In genomic region chr11:619625-620050, GRCh38 we compare ENCODE assay signal across 21 cellular contexts. TPM values are rescaled to one million over a fixed set of nuclear protein-coding genes. Genes with fewer than 3 reads are reported as not detected.
A peak's percentile ranks its signal among the peaks of the same experiment; 100 is the strongest.
DNase-seq lines count a peak whose midpoint lies in the region; ATAC-seq, FAIRE-seq and TF ChIP-seq lines count a peak whose summit lies in the region.
"Had no signal": no experiment of that assay in that cellular context is flagged by ENCODE, and none has a peak within 500 bp of the region (broad histone marks: within the 10 kb centered on the region; RNA-seq: fewer than 3 reads in every experiment).

No MANE protein-coding gene starts in this region.

- H3K9me3 ChIP-seq in H1 (ENCODE audit: insufficient read depth in 2 of 2, low read depth in 1 of 2, low read length in 1 of 2) = no peaks in the 10 kb centered on the region
- H3K9me3 ChIP-seq in neuronal stem cell (replicated peaks in 1 of 2; ENCODE audit: control insufficient read depth in 2 of 2, insufficient read depth in 1 of 2, low read depth in 1 of 2, low read length in 2 of 2) = no peaks in the 10 kb centered on the region
- H3K9me3 ChIP-seq: A549, BE2C, HAP-1 had no signal

- TF ChIP-seq RAD21 in H1 (IDR thresholded peaks at IDR 0.05 in 1 of 2, conservative IDR thresholded peaks at IDR 0.05 in 1 of 2; ENCODE audit: low read depth in 2 of 2, low read length in 2 of 2) = no peak

- no peak overlapping the region for H4K5ac ChIP-seq in H1 (ENCODE audit: insufficient read length, low read depth, low read length)

- no peak overlapping the region for H3K27ac ChIP-seq in H1 (ENCODE audit: low read depth, low read length)
- H3K27ac ChIP-seq in neuronal stem cell (replicated peaks; ENCODE audit: low read length) = no peak overlapping the region
- H3K27ac ChIP-seq: A549, C4-2B had no signal

- no peak for TF ChIP-seq CTCF in H1 (IDR thresholded peaks at IDR 0.05; ENCODE audit: control extremely low read depth in 1 of 3, insufficient read depth in 1 of 3, low read depth in 1 of 3, low read length in 3 of 3)

- H2BK20ac ChIP-seq in H1 (ENCODE audit: low read length) = no peak overlapping the region

- H3K4me1 ChIP-seq in H1 (replicated peaks in 1 of 4; ENCODE audit: control insufficient read depth in 3 of 4, insufficient read depth in 4 of 4, low read length in 3 of 4) (peaks cover 0 to 8% (median under 1%) of the 10 kb centered on the region in 4 experiments; a peak in 4 of 7 replicates), neuronal stem cell (ENCODE audit: control insufficient read depth in 2 of 2, insufficient read depth in 1 of 2, low read depth in 1 of 2, low read length in 2 of 2) (peaks cover 3 to 7% of the 10 kb centered on the region in 2 donors)
- H3K4me1 ChIP-seq: BE2C had no signal

- H3K9ac ChIP-seq in H1 (replicated peaks in 1 of 4; ENCODE audit: extremely low read depth in 1 of 4, low read depth in 3 of 4, low read length in 3 of 4) (no peak overlapping the region), neuronal stem cell (ENCODE audit: low read depth, low read length, poor library complexity) (peak overlapping the region; percentile 38)

- no peak for TF ChIP-seq POLR2A in H1 (IDR thresholded peaks at IDR 0.05; ENCODE audit: control extremely low read depth in 1 of 2, low read depth in 2 of 2, low read length in 2 of 2)

- no peaks in the 10 kb centered on the region for H3K9me3 Mint-ChIP-seq in IgD-negative memory B cell
- H3K9me3 Mint-ChIP-seq in activated naive CD4-positive, alpha-beta T cell treated with anti-CD3 and anti-CD28 coated beads, Interleukin-2, amount 50 U/mL, for 72 hours = no peaks in the 10 kb centered on the region
- H3K9me3 Mint-ChIP-seq: CD8-positive, alpha-beta T cell had no signal

- H3K23me2 ChIP-seq in H1 (ENCODE audit: low read depth, low read length) = peaks cover 3% of the 10 kb centered on the region; the same call in 1 of the 2 replicates

- H3K79me2 ChIP-seq in H1 (ENCODE audit: control insufficient read depth in 1 of 2, insufficient read depth in 2 of 2, low read length in 2 of 2) = no peaks in the 10 kb centered on the region

- H3K27ac Mint-ChIP-seq in IgD-negative memory B cell = peak overlapping the region in 2 of 3 donors; percentile 35 to 53
- no peak overlapping the region for H3K27ac Mint-ChIP-seq in activated naive CD4-positive, alpha-beta T cell treated with anti-CD3 and anti-CD28 coated beads, Interleukin-2, amount 50 U/mL, for 72 hours
- H3K27ac Mint-ChIP-seq: CD8-positive, alpha-beta T cell had no signal

- H3K36me3 Mint-ChIP-seq in IgD-negative memory B cell = peaks cover 8% of the 10 kb centered on the region
- H3K36me3 Mint-ChIP-seq in activated naive CD4-positive, alpha-beta T cell treated with anti-CD3 and anti-CD28 coated beads, Interleukin-2, amount 50 U/mL, for 72 hours = peaks cover 0 to 1% of the 10 kb centered on the region in 2 donors
- H3K36me3 Mint-ChIP-seq: CD8-positive, alpha-beta T cell had no signal

- no peak for TF ChIP-seq EP300 in H1 (IDR thresholded peaks at IDR 0.05; ENCODE audit: borderline replicate concordance in 1 of 2, low read depth in 2 of 2, low read length in 2 of 2)

- POLR2A ChIA-PET in H1 (lab: Charles Lee; ENCODE audit: partially characterized antibody) = interaction anchor here (0.6 kb wide), 1 partner anchor 92 kb away, joined by 3 read pairs; no protein-coding TSS in a partner anchor

- H3K4me1 Mint-ChIP-seq in IgD-negative memory B cell = peaks cover 4 to 6% (median 4%) of the 10 kb centered on the region in 3 donors

- H3K4me2 ChIP-seq in H1 (ENCODE audit: insufficient read depth in 1 of 2, low read depth in 2 of 2, low read length in 2 of 2) (no peak overlapping the region), neuronal stem cell (ENCODE audit: insufficient read depth, low read length, poor library complexity, severe bottlenecking) (no peak overlapping the region)
- H3K4me2 ChIP-seq: A549 had no signal

- H3K36me3 ChIP-seq in H1 (ENCODE audit: control insufficient read depth in 2 of 4, insufficient read depth in 4 of 4, low read length in 3 of 4) (peaks cover 0 to 2% (median 0%) of the 10 kb centered on the region in 4 experiments; a peak in 1 of 8 replicates), neuronal stem cell (replicated peaks in 1 of 2; ENCODE audit: control insufficient read depth in 2 of 2, insufficient read depth in 2 of 2, low read length in 2 of 2) (peaks cover 3% of the 10 kb centered on the region in 2 donors)
- H3K36me3 ChIP-seq: BE2C had no signal

- no peaks in the 10 kb centered on the region for H3K27me3 ChIP-seq in H1 (replicated peaks in 1 of 4; ENCODE audit: control insufficient read depth in 3 of 4, extremely low read depth in 1 of 4, insufficient read depth in 3 of 4, low read length in 3 of 4)
- H3K27me3 ChIP-seq in neuronal stem cell (ENCODE audit: control insufficient read depth in 3 of 3, insufficient read depth in 3 of 3, low read depth in 1 of 3, low read length in 3 of 3) = no peaks in the 10 kb centered on the region
- H3K27me3 ChIP-seq: BE2C had no signal

- 0 out of 2 replicates have a peak overlapping the region, but pooled peaks have one; percentile 66 for H2BK5ac ChIP-seq in H1 (ENCODE audit: low read depth, low read length)
- no peak overlapping the region for H2BK5ac ChIP-seq in neuronal stem cell (ENCODE audit: low read length)

- H2BK120ac ChIP-seq in H1 (replicated peaks; ENCODE audit: low read depth, low read length) = no peak overlapping the region
- H2BK120ac ChIP-seq in neuronal stem cell (ENCODE audit: low read depth, low read length) = no peak overlapping the region

- H4K91ac ChIP-seq in H1 (replicated peaks; ENCODE audit: insufficient read length, low read length) = no peak overlapping the region
- H4K91ac ChIP-seq in neuronal stem cell (ENCODE audit: low read depth, low read length, poor library complexity) = no peak overlapping the region

- no peak overlapping the region for H2AFZ ChIP-seq in H1 (ENCODE audit: low read length)
- H2AFZ ChIP-seq in neuronal stem cell (ENCODE audit: low read length) = no peak overlapping the region

- 98% methylated on average over 17 of the region's 22 CpGs; no CpG with 5 or more reads in 1 of the 2 experiments for WGBS in H1 (ENCODE audit: extremely low coverage in 1 of 2, insufficient coverage in 1 of 2, insufficient read length in 1 of 2, insufficient replicate concordance in 2 of 2, low coverage in 1 of 2, low lambda C conversion rate in 2 of 2, missing lambda C conversion rate in 1 of 2), 2 experiments
- WGBS in neuronal stem cell (ENCODE audit: extremely low coverage in 2 of 2, insufficient read length in 2 of 2, insufficient replicate concordance in 1 of 2), 2 donors = no CpG with 5 or more reads among the region's 22 CpGs

- CTCF ChIA-PET in H1 (lab: Charles Lee; ENCODE audit: partially characterized antibody) = no interaction called here

- no peaks in the 10 kb centered on the region; the same call in 1 of the 2 replicates for H3K79me1 ChIP-seq in H1 (ENCODE audit: low read depth, low read length)
- peaks cover 9% of the 10 kb centered on the region for H3K79me1 ChIP-seq in neuronal stem cell (ENCODE audit: low read depth, low read length)

- H3K27me3 Mint-ChIP-seq in IgD-negative memory B cell = peaks cover 3% of the 10 kb centered on the region

- peaks cover 5 to 11% of the 10 kb centered on the region in 2 experiments for H4K20me1 ChIP-seq in H1 (replicated peaks in 1 of 2; ENCODE audit: control insufficient read depth in 1 of 2, insufficient read depth in 2 of 2, low read length in 2 of 2)

- no peak overlapping the region for H4K8ac ChIP-seq in H1 (ENCODE audit: extremely low read depth, insufficient read depth, low read length)
- H4K8ac ChIP-seq in neuronal stem cell (ENCODE audit: low read depth, low read length) = no peak overlapping the region

- H3K14ac ChIP-seq in H1 (ENCODE audit: insufficient read length) (no peak overlapping the region), neuronal stem cell (ENCODE audit: low read length) (no peak overlapping the region)

- H3K56ac ChIP-seq in H1 (replicated peaks; ENCODE audit: insufficient read length, low read depth, low read length) = no peak overlapping the region

- H3K18ac ChIP-seq in H1 (ENCODE audit: extremely low read depth, low read length) (no peak overlapping the region), neuronal stem cell (ENCODE audit: low read length) (no peak overlapping the region)

- H3K4me3 Mint-ChIP-seq in IgD-negative memory B cell = no peak overlapping the region
- H3K4me3 Mint-ChIP-seq: CD8-positive, alpha-beta T cell had no signal

- H2AK5ac ChIP-seq in H1 (ENCODE audit: low read depth, low read length) = no peak overlapping the region
- H2AK5ac ChIP-seq in neuronal stem cell (ENCODE audit: low read depth, low read length) = no peak overlapping the region

- H3K4ac ChIP-seq in H1 (replicated peaks; ENCODE audit: insufficient read length, low read depth, low read length) = no peak overlapping the region
- H3K4ac ChIP-seq in neuronal stem cell (ENCODE audit: low read length) = no peak overlapping the region

- ATAC-seq in activated naive CD4-positive, alpha-beta T cell treated with anti-CD3 and anti-CD28 coated beads, Interleukin-2, amount 50 U/mL, for 72 hours = no peak
- ATAC-seq: A549; CD8-positive, alpha-beta T cell had no signal

- no peak overlapping the region for H2BK15ac ChIP-seq in H1 (ENCODE audit: low read length)
- no peak overlapping the region for H2BK15ac ChIP-seq in neuronal stem cell (ENCODE audit: low read length)

- no peak for FAIRE-seq in H1 (lab: Jason Lieb, UNC)
- FAIRE-seq: A549, D721Med, G401.6, GM12891 had no signal

- H3K4me3 ChIP-seq in H1 (ENCODE audit: extremely low read depth in 1 of 4, insufficient read depth in 2 of 4, low read depth in 3 of 4, low read length in 4 of 4) (no peak overlapping the region), neuronal stem cell (ENCODE audit: low read length in 2 of 2) (no peak overlapping the region)
- H3K4me3 ChIP-seq: A549, HAP-1 had no signal

- DNase-seq in H1 (ENCODE audit: low read depth in 1 of 2, low spot score in 2 of 2) = no peak
- DNase-seq in neuronal stem cell (ENCODE audit: low spot score) = no peak
- no peak for DNase-seq in NCI-H510A treated with DMSO at 0.1 percent for 48 hours (lab: John Stamatoyannopoulos, UW)
- no peak for DNase-seq in activated naive CD4-positive, alpha-beta T cell treated with anti-CD3 and anti-CD28 coated beads, Interleukin-2, amount 50 U/mL, for 72 hours (ENCODE audit: low spot score in 2 of 2)
- DNase-seq in kidney tubule cell (ENCODE audit: low spot score) = no peak
- DNase-seq: BE2C, COR-L47, DMS153, DMS79 treated with DMSO at 0.1 percent for 48 hours, EL, GOT3 had no signal

- H2BK12ac ChIP-seq in H1 (ENCODE audit: low read depth, low read length) = no peak overlapping the region
- no peak overlapping the region for H2BK12ac ChIP-seq in neuronal stem cell (ENCODE audit: low read length)

- H3K23ac ChIP-seq in H1 (ENCODE audit: insufficient read length) = no peak overlapping the region
- no peak overlapping the region for H3K23ac ChIP-seq in neuronal stem cell (ENCODE audit: low read depth, low read length, poor library complexity)

RNA-seq across cellular contexts. Expression of gene IRF7, which starts 3.9 kb away (rescaled TPM):
- polyA plus RNA-seq in IgD-negative memory B cell (103 TPM), H1 (2011; rRNA removed) (9.1 and 12.8 TPM in 2 replicates)
- 9.4 and 9.6 TPM in 2 replicates for total RNA-seq in H1 (2021; fragmentation: NEBNext Ultra II Directional; extraction: Animal tissue kit (Norgen Biotek cat#: 25700))
- 7.8 TPM for polyA plus RNA-seq in H1 (2011; cell fraction: cytosol; rRNA removed)
- polyA plus RNA-seq in H1 (2011; cell fraction: nucleus; rRNA removed) = 27.9 TPM
- 3.5 to 9.8 TPM (median 8.6 TPM) in 4 replicates for polyA plus RNA-seq in H1 (2012, experiment 1 of 2)
- 5.0 TPM for polyA plus RNA-seq in H1 (2012, experiment 2 of 2)
- polyA plus RNA-seq in H1 (2013, experiment 1 of 2) = 4.5 TPM
- polyA plus RNA-seq in H1 (2013, experiment 2 of 2) = 3.8 TPM
- polyA minus RNA-seq in H1 (2011; rRNA and poly(A)+ RNA removed) = 3.3 and 4.2 TPM in 2 replicates
- polyA minus RNA-seq in H1 (2011; cell fraction: cytosol; rRNA and poly(A)+ RNA removed) = 3.7 TPM
- polyA minus RNA-seq in H1 (2011; cell fraction: nucleus; rRNA and poly(A)+ RNA removed) = 27.8 TPM
- polyA plus RNA-seq in neuronal stem cell (2013, experiment 1 of 2) = 5.5 TPM
- polyA plus RNA-seq in neuronal stem cell (2013, experiment 2 of 2) = 5.1 TPM
- 100 to 1,000 TPM in 1 of 2 donors, 10 to 100 TPM in 1; 25.3 to 104 TPM for total RNA-seq in activated naive CD4-positive, alpha-beta T cell treated with anti-CD3 and anti-CD28 coated beads, Interleukin-2, amount 50 U/mL, for 72 hours

RNA-seq across cellular contexts. Expression of gene CDHR5, which starts 5.1 kb away (rescaled TPM):
- not detected for polyA plus RNA-seq in IgD-negative memory B cell
- 0.11 TPM in 1 of 2 replicates, not detected in the other for total RNA-seq in H1 (2021; fragmentation: NEBNext Ultra II Directional; extraction: Animal tissue kit (Norgen Biotek cat#: 25700))
- 0.02 TPM in 1 of 2 replicates, not detected in the other for polyA plus RNA-seq in H1 (2011; rRNA removed)
- polyA plus RNA-seq in H1 (2011; cell fraction: cytosol; rRNA removed) = 0.01 TPM
- polyA plus RNA-seq in H1 (2011; cell fraction: nucleus; rRNA removed) = 0.21 TPM
- polyA plus RNA-seq in H1 (2012, experiment 1 of 2) = 0.04 to 0.20 TPM (median 0.14 TPM) in 3 of 4 replicates, not detected in the other
- not detected for polyA plus RNA-seq in H1 (2012, experiment 2 of 2)
- 0.02 TPM for polyA plus RNA-seq in H1 (2013, experiment 1 of 2)
- polyA plus RNA-seq in H1 (2013, experiment 2 of 2) = not detected
- polyA minus RNA-seq in H1 (2011; rRNA and poly(A)+ RNA removed) = not detected in 2 replicates
- polyA minus RNA-seq in H1 (2011; cell fraction: cytosol; rRNA and poly(A)+ RNA removed) = not detected
- not detected for polyA minus RNA-seq in H1 (2011; cell fraction: nucleus; rRNA and poly(A)+ RNA removed)
- polyA plus RNA-seq in neuronal stem cell (2013, experiment 1 of 2) = not detected
- not detected for polyA plus RNA-seq in neuronal stem cell (2013, experiment 2 of 2)
- total RNA-seq in activated naive CD4-positive, alpha-beta T cell treated with anti-CD3 and anti-CD28 coated beads, Interleukin-2, amount 50 U/mL, for 72 hours = not detected
- total RNA-seq: CD8-positive, alpha-beta T cell had no signal
- polyA plus RNA-seq: AG04450 had no signal

RNA-seq across cellular contexts. Expression of gene SCT, which starts 7.3 kb away (rescaled TPM):
- not detected for polyA plus RNA-seq in IgD-negative memory B cell
- 2.0 and 2.2 TPM in 2 replicates for total RNA-seq in H1 (2021; fragmentation: NEBNext Ultra II Directional; extraction: Animal tissue kit (Norgen Biotek cat#: 25700))
- 1.7 and 3.7 TPM in 2 replicates for polyA plus RNA-seq in H1 (2011; rRNA removed)
- polyA plus RNA-seq in H1 (2011; cell fraction: cytosol; rRNA removed) = 1.3 TPM
- 3.1 TPM for polyA plus RNA-seq in H1 (2011; cell fraction: nucleus; rRNA removed)
- 1.0 to 2.0 TPM (median 1.5 TPM) in 3 of 4 replicates, not detected in the other for polyA plus RNA-seq in H1 (2012, experiment 1 of 2)
- polyA plus RNA-seq in H1 (2012, experiment 2 of 2) = not detected
- 1.2 TPM for polyA plus RNA-seq in H1 (2013, experiment 1 of 2)
- polyA plus RNA-seq in H1 (2013, experiment 2 of 2) = 1.4 TPM
- polyA minus RNA-seq in H1 (2011; rRNA and poly(A)+ RNA removed) = not detected in 2 replicates
- polyA minus RNA-seq in H1 (2011; cell fraction: cytosol; rRNA and poly(A)+ RNA removed) = not detected
- polyA minus RNA-seq in H1 (2011; cell fraction: nucleus; rRNA and poly(A)+ RNA removed) = not detected
- polyA plus RNA-seq in neuronal stem cell (2013, experiment 1 of 2) = not detected
- not detected for polyA plus RNA-seq in neuronal stem cell (2013, experiment 2 of 2)
- not detected for total RNA-seq in activated naive CD4-positive, alpha-beta T cell treated with anti-CD3 and anti-CD28 coated beads, Interleukin-2, amount 50 U/mL, for 72 hours
- total RNA-seq: CD8-positive, alpha-beta T cell; HT-29 had no signal
- polyA plus RNA-seq: A549, AG04450 had no signal

RNA-seq across cellular contexts. Expression of gene DRD4, which starts 17.4 kb away (rescaled TPM):
- polyA plus RNA-seq in IgD-negative memory B cell = not detected
- total RNA-seq in H1 (2021; fragmentation: NEBNext Ultra II Directional; extraction: Animal tissue kit (Norgen Biotek cat#: 25700)) = 3.3 and 3.4 TPM in 2 replicates
- polyA plus RNA-seq in H1 (2011; rRNA removed) = 4.9 and 9.7 TPM in 2 replicates
- 3.9 TPM for polyA plus RNA-seq in H1 (2011; cell fraction: cytosol; rRNA removed)
- 9.1 TPM for polyA plus RNA-seq in H1 (2011; cell fraction: nucleus; rRNA removed)
- 4.0 to 10.3 TPM (median 9.2 TPM) in 4 replicates for polyA plus RNA-seq in H1 (2012, experiment 1 of 2)
- 9.1 TPM for polyA plus RNA-seq in H1 (2012, experiment 2 of 2)
- 2.9 TPM for polyA plus RNA-seq in H1 (2013, experiment 1 of 2)
- 2.8 TPM for polyA plus RNA-seq in H1 (2013, experiment 2 of 2)
- polyA minus RNA-seq in H1 (2011; rRNA and poly(A)+ RNA removed) = 0.20 and 0.85 TPM in 2 replicates
- 4.9 TPM for polyA minus RNA-seq in H1 (2011; cell fraction: cytosol; rRNA and poly(A)+ RNA removed)
- polyA minus RNA-seq in H1 (2011; cell fraction: nucleus; rRNA and poly(A)+ RNA removed) = 3.4 TPM
- polyA plus RNA-seq in neuronal stem cell (2013, experiment 1 of 2) = 15.1 TPM
- 15.5 TPM for polyA plus RNA-seq in neuronal stem cell (2013, experiment 2 of 2)
- 1 to 10 TPM in 1 of 2 donors, under 1 TPM in 1; 0.60 to 5.6 TPM for total RNA-seq in activated naive CD4-positive, alpha-beta T cell treated with anti-CD3 and anti-CD28 coated beads, Interleukin-2, amount 50 U/mL, for 72 hours
- polyA plus RNA-seq: A549 had no signal

RNA-seq across cellular contexts. Expression of gene PHRF1, which starts 43.4 kb away (rescaled TPM):
- 15.4 TPM for polyA plus RNA-seq in IgD-negative memory B cell
- total RNA-seq in H1 (2021; fragmentation: NEBNext Ultra II Directional; extraction: Animal tissue kit (Norgen Biotek cat#: 25700)) = 37.3 and 39.8 TPM in 2 replicates
- 13.4 and 21.8 TPM in 2 replicates for polyA plus RNA-seq in H1 (2011; rRNA removed)
- polyA plus RNA-seq in H1 (2011; cell fraction: cytosol; rRNA removed) = 17.3 TPM
- polyA plus RNA-seq in H1 (2011; cell fraction: nucleus; rRNA removed) = 39.7 TPM
- 17.5 to 25.1 TPM (median 24.0 TPM) in 4 replicates for polyA plus RNA-seq in H1 (2012, experiment 1 of 2)
- polyA plus RNA-seq in H1 (2012, experiment 2 of 2) = 14.8 TPM
- polyA plus RNA-seq in H1 (2013, experiment 1 of 2) = 18.2 TPM
- polyA plus RNA-seq in H1 (2013, experiment 2 of 2) = 17.0 TPM
- polyA minus RNA-seq in H1 (2011; rRNA and poly(A)+ RNA removed) = 11.6 and 15.0 TPM in 2 replicates
- 19.2 TPM for polyA minus RNA-seq in H1 (2011; cell fraction: cytosol; rRNA and poly(A)+ RNA removed)
- polyA minus RNA-seq in H1 (2011; cell fraction: nucleus; rRNA and poly(A)+ RNA removed) = 29.8 TPM
- polyA plus RNA-seq in neuronal stem cell (2013, experiment 1 of 2) = 13.1 TPM
- 12.9 TPM for polyA plus RNA-seq in neuronal stem cell (2013, experiment 2 of 2)
- total RNA-seq in activated naive CD4-positive, alpha-beta T cell treated with anti-CD3 and anti-CD28 coated beads, Interleukin-2, amount 50 U/mL, for 72 hours = 10 to 100 TPM; 37.3 to 47.1 TPM

Comparison
In these comparisons a context has a peak if more than half of its experiments do, and no peak if none do; other contexts are left out.
1. H3K27ac Mint-ChIP-seq: peak in IgD-negative memory B cell (2 of 3); none in activated naive CD4-positive, alpha-beta T cell treated with anti-CD3 and anti-CD28 coated beads, Interleukin-2, amount 50 U/mL, for 72 hours (0 of 2).